ENCODE assay signal across 9 cellular contexts in the genomic region with DNA sequence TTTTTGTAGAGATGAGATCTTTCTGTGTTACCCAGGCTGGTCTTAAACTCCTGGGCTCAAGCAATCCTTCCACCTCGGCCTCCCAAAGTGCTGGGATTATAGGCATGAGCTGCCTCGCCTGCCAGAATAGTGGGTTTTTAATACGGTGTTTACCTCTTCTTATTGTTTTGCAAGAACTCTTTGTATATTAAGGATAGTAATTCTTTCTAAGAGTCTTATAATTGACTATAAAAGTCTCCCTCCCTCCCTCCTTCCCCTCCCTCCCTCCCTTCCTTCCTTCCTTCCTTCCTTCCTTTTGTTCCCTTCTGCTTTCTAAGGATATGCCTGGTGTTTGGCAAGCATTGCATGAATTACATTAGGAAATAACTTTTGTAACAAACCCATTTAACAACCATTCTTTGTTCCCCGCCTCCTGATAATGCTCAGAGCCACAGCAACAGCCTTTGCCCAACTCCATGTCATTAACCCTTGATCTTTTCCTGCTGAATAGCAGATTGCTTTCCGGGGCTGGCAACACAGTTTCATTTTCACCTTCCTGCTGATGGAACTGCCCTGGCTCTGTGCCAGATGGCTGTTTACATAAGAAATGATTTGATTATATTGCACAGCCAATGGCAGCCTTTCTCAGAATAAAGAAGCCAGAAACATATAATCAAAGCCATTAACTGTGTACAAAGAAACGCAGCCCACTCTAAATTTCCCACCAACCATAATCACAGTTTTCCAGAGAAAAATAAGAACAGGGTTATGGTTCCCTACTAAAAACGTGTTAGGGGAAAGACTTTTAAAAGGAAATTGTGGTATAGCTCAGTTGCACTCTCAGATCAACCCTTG.
A peak's percentile ranks its signal among the peaks of the same experiment; 100 is the strongest.
DNase-seq lines count a peak whose midpoint lies in the region; ATAC-seq and TF ChIP-seq lines count a peak whose summit lies in the region.
"Had no signal": no experiment of that assay in that cellular context is flagged by ENCODE, and none has a peak within 500 bp of the region (broad histone marks: within the 10 kb centered on the region; RNA-seq: fewer than 3 reads in every experiment).

No MANE protein-coding gene starts in this region.

- peaks cover 5% of the 10 kb centered on the region for H3K4me1 Mint-ChIP-seq in activated T-cell treated with anti-CD3 and anti-CD28 coated beads, Interleukin-2, amount 50 U/mL, for 24 hours (ENCODE audit: low read depth)
- peaks cover 8% of the 10 kb centered on the region for H3K4me1 Mint-ChIP-seq in activated T-cell treated with anti-CD3 and anti-CD28 coated beads, Interleukin-2, amount 50 U/mL, for 4 hours (ENCODE audit: low read depth)
- H3K4me1 Mint-ChIP-seq in brain, result peaks cover 12% of the 10 kb centered on the region

- H3K27ac Mint-ChIP-seq in activated T-cell treated with anti-CD3 and anti-CD28 coated beads, Interleukin-2, amount 50 U/mL, for 24 hours, result peak overlapping the region; percentile 13
- H3K27ac Mint-ChIP-seq in brain, result peak overlapping the region in 3 of 5 experiments; percentile 72 to 87 (median 76)
- H3K27ac Mint-ChIP-seq: CD8-positive, alpha-beta T cell had no signal

- H3K36me3 Mint-ChIP-seq in activated T-cell treated with anti-CD3 and anti-CD28 coated beads, Interleukin-2, amount 50 U/mL, for 24 hours (ENCODE audit: low read depth), result no peaks in the 10 kb centered on the region
- H3K36me3 Mint-ChIP-seq in activated T-cell treated with anti-CD3 and anti-CD28 coated beads, Interleukin-2, amount 50 U/mL, for 4 hours (ENCODE audit: insufficient read depth), result no peaks in the 10 kb centered on the region
- no peaks in the 10 kb centered on the region for H3K36me3 Mint-ChIP-seq in brain
- H3K36me3 Mint-ChIP-seq: CD8-positive, alpha-beta T cell had no signal

- no peak for TF ChIP-seq CTCF in brain (conservative IDR thresholded peaks at IDR 0.05)
- no peak for TF ChIP-seq CTCF in mucosa of descending colon (IDR thresholded peaks at IDR 0.05)

- no peaks in the 10 kb centered on the region for H3K9me3 Mint-ChIP-seq in activated T-cell treated with anti-CD3 and anti-CD28 coated beads, Interleukin-2, amount 50 U/mL, for 24 hours
- no peaks in the 10 kb centered on the region for H3K9me3 Mint-ChIP-seq in activated T-cell treated with anti-CD3 and anti-CD28 coated beads, Interleukin-2, amount 50 U/mL, for 4 hours
- H3K9me3 Mint-ChIP-seq in brain, result peaks cover 0 to 13% (median 0%) of the 10 kb centered on the region in 5 experiments
- H3K9me3 Mint-ChIP-seq: CD8-positive, alpha-beta T cell had no signal

- no peaks in the 10 kb centered on the region for H3K9me3 ChIP-seq in mucosa of descending colon

- DNase-seq in activated T-cell treated with anti-CD3 and anti-CD28 coated beads, Interleukin-2, amount 50 U/mL, for 24 hours, result no peak
- no peak for DNase-seq in activated T-cell treated with anti-CD3 and anti-CD28 coated beads, Interleukin-2, amount 50 U/mL, for 4 hours
- DNase-seq in NCI-H82 (lab: John Stamatoyannopoulos, UW) (peak; percentile 90), mucosa of descending colon (peak; percentile 80 to 97 (median 86)), GM03348 (ENCODE audit: low spot score) (no peak)

- H3K4me1 ChIP-seq in mucosa of descending colon (ENCODE audit: low read depth), result peaks cover 38% of the 10 kb centered on the region

- H3K27me3 Mint-ChIP-seq in activated T-cell treated with anti-CD3 and anti-CD28 coated beads, Interleukin-2, amount 50 U/mL, for 24 hours, result peaks cover 3% of the 10 kb centered on the region
- no peaks in the 10 kb centered on the region for H3K27me3 Mint-ChIP-seq in activated T-cell treated with anti-CD3 and anti-CD28 coated beads, Interleukin-2, amount 50 U/mL, for 4 hours (ENCODE audit: low read depth)
- peaks cover 56% of the 10 kb centered on the region for H3K27me3 Mint-ChIP-seq in brain

- intact Hi-C loops in mucosa of descending colon (cut with DNase I, micrococcal nuclease), result no loop called here

- no peaks in the 10 kb centered on the region for H3K36me3 ChIP-seq in mucosa of descending colon (ENCODE audit: low read depth)

- no peak for ATAC-seq in activated T-cell treated with anti-CD3 and anti-CD28 coated beads, Interleukin-2, amount 50 U/mL, for 4 hours
- ATAC-seq in mucosa of descending colon (peak; percentile 82), HG03442 (IDR thresholded peaks at IDR 0.05; ENCODE audit: unreplicated experiment) (no peak), HG03354 (IDR thresholded peaks at IDR 0.05; ENCODE audit: poor library complexity, severe bottlenecking, unreplicated experiment) (no peak)
- ATAC-seq: CD8-positive, alpha-beta T cell had no signal

- no peak overlapping the region for H3K4me3 ChIP-seq in mucosa of descending colon

- no peak overlapping the region for H3K4me3 Mint-ChIP-seq in activated T-cell treated with anti-CD3 and anti-CD28 coated beads, Interleukin-2, amount 50 U/mL, for 24 hours
- no peak overlapping the region for H3K4me3 Mint-ChIP-seq in activated T-cell treated with anti-CD3 and anti-CD28 coated beads, Interleukin-2, amount 50 U/mL, for 4 hours
- no peak overlapping the region for H3K4me3 Mint-ChIP-seq in brain
- H3K4me3 Mint-ChIP-seq: CD8-positive, alpha-beta T cell had no signal

Comparison
In these comparisons a context has a peak if more than half of its experiments do, and no peak if none do; other contexts are left out.
1. DNase-seq: peak in NCI-H82 (single experiment) and mucosa of descending colon (3 of 3); none in activated T-cell treated with anti-CD3 and anti-CD28 coated beads, Interleukin-2, amount 50 U/mL, for 24 hours (single experiment), activated T-cell treated with anti-CD3 and anti-CD28 coated beads, Interleukin-2, amount 50 U/mL, for 4 hours (single experiment) and GM03348 (single experiment).